Comparison of ENCODE assay signal across 1 cellular context in genomic region chrX:13069771-13070410, GRCh38.
TF ChIP-seq lines count a peak whose summit lies in the region.

No MANE protein-coding gene starts in this region.

TF ChIP-seq in A549, 52 proteins besides CTCF, POLR2A, EP300 and RAD21 (continued from another document):
- TF ChIP-seq, protein P1, sequence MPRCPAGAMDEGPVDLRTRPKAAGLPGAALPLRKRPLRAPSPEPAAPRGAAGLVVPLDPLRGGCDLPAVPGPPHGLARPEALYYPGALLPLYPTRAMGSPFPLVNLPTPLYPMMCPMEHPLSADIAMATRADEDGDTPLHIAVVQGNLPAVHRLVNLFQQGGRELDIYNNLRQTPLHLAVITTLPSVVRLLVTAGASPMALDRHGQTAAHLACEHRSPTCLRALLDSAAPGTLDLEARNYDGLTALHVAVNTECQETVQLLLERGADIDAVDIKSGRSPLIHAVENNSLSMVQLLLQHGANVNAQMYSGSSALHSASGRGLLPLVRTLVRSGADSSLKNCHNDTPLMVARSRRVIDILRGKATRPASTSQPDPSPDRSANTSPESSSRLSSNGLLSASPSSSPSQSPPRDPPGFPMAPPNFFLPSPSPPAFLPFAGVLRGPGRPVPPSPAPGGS (IDR thresholded peaks at IDR 0.05) = no peak
- TF ChIP-seq NR3C1 (IDR thresholded peaks at IDR 0.05) (no peak), FOXS1 (CRISPR knock-in tag; IDR thresholded peaks at IDR 0.05) (no peak), KDM1A (IDR thresholded peaks at IDR 0.05; ENCODE audit: low read depth) (no peak), MAZ (IDR thresholded peaks at IDR 0.05; ENCODE audit: borderline replicate concordance, low read depth, low read length) (no peak), MYC (IDR thresholded peaks at IDR 0.05; ENCODE audit: borderline replicate concordance, low read length) (no peak), CBX8 (IDR thresholded peaks at IDR 0.05) (no peak)
- TF ChIP-seq, protein P2, sequence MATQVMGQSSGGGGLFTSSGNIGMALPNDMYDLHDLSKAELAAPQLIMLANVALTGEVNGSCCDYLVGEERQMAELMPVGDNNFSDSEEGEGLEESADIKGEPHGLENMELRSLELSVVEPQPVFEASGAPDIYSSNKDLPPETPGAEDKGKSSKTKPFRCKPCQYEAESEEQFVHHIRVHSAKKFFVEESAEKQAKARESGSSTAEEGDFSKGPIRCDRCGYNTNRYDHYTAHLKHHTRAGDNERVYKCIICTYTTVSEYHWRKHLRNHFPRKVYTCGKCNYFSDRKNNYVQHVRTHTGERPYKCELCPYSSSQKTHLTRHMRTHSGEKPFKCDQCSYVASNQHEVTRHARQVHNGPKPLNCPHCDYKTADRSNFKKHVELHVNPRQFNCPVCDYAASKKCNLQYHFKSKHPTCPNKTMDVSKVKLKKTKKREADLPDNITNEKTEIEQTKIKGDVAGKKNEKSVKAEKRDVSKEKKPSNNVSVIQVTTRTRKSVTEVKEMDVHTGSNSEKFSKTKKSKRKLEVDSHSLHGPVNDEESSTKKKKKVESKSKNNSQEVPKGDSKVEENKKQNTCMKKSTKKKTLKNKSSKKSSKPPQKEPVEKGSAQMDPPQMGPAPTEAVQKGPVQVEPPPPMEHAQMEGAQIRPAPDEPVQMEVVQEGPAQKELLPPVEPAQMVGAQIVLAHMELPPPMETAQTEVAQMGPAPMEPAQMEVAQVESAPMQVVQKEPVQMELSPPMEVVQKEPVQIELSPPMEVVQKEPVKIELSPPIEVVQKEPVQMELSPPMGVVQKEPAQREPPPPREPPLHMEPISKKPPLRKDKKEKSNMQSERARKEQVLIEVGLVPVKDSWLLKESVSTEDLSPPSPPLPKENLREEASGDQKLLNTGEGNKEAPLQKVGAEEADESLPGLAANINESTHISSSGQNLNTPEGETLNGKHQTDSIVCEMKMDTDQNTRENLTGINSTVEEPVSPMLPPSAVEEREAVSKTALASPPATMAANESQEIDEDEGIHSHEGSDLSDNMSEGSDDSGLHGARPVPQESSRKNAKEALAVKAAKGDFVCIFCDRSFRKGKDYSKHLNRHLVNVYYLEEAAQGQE (IDR thresholded peaks at IDR 0.05) = no peak
